In genomic region chr1:154624756-154625643, GRCh38 we compare ENCODE assay signal across 12 cellular contexts. TPM values are rescaled to one million over a fixed set of nuclear protein-coding genes. Genes with fewer than 3 reads are reported as not detected.
DNase-seq lines count a peak whose midpoint lies in the region; ATAC-seq and TF ChIP-seq lines count a peak whose summit lies in the region.
"Had no signal": no experiment of that assay in that cellular context is flagged by ENCODE, and none has a peak within 500 bp of the region (broad histone marks: within the 10 kb centered on the region; RNA-seq: fewer than 3 reads in every experiment).

No MANE protein-coding gene starts in this region.

- peak overlapping the region; percentile 20 for H3K9ac ChIP-seq in adipocyte (ENCODE audit: low read length)

- no peaks in the 10 kb centered on the region for H3K27me3 ChIP-seq in CD4-positive, CD25-positive, alpha-beta regulatory T cell (ENCODE audit: control insufficient read depth, insufficient read depth, low read length)
- no peaks in the 10 kb centered on the region for H3K27me3 ChIP-seq in adipocyte (replicated peaks; ENCODE audit: control insufficient read depth, insufficient read depth, low read length)
- H3K27me3 ChIP-seq: adrenal gland had no signal

- H3K36me3 ChIP-seq in CD4-positive, CD25-positive, alpha-beta regulatory T cell (ENCODE audit: control insufficient read depth, insufficient read depth, low read length): peaks cover 16% of the 10 kb centered on the region
- H3K36me3 ChIP-seq in adipocyte (ENCODE audit: control insufficient read depth, insufficient read depth, low read length, severe bottlenecking): peaks cover 5% of the 10 kb centered on the region
- H3K36me3 ChIP-seq: adrenal gland had no signal

- H3K9me3 Mint-ChIP-seq in CD4-positive, CD25-positive, alpha-beta regulatory T cell: peaks cover 0 to 11% (median 4%) of the 10 kb centered on the region in 7 donors
- peaks cover 4% of the 10 kb centered on the region; the same call in 1 of the 2 replicates for H3K9me3 Mint-ChIP-seq in HFFc6

- intact Hi-C loops in cardiac septum (cut with DNase I): no loop called here

- peak overlapping the region; percentile 16 to 88 (median 50) for H3K4me3 Mint-ChIP-seq in CD4-positive, CD25-positive, alpha-beta regulatory T cell
- peak overlapping the region; percentile 68 for H3K4me3 Mint-ChIP-seq in HFFc6
- H3K4me3 Mint-ChIP-seq: memory B cell had no signal

- H3K36me3 Mint-ChIP-seq in CD4-positive, CD25-positive, alpha-beta regulatory T cell: peaks cover 16% of the 10 kb centered on the region
- H3K36me3 Mint-ChIP-seq in HFFc6 (ENCODE audit: low read depth): peaks cover 10% of the 10 kb centered on the region

- peaks cover 24% of the 10 kb centered on the region for H3K4me1 ChIP-seq in CD4-positive, CD25-positive, alpha-beta regulatory T cell (ENCODE audit: control insufficient read depth, insufficient read depth, low read length, poor library complexity, severe bottlenecking)
- H3K4me1 ChIP-seq in adipocyte (ENCODE audit: control insufficient read depth, insufficient read depth, low read length): peaks cover 17% of the 10 kb centered on the region

- peaks cover 12% of the 10 kb centered on the region for H3K27me3 Mint-ChIP-seq in CD4-positive, CD25-positive, alpha-beta regulatory T cell
- no peaks in the 10 kb centered on the region for H3K27me3 Mint-ChIP-seq in HFFc6 (ENCODE audit: insufficient read depth)
- H3K27me3 Mint-ChIP-seq: memory B cell had no signal

- TF ChIP-seq CTCF in HFFc6 (IDR thresholded peaks at IDR 0.05): peak; percentile 47

- H3K9me3 ChIP-seq in CD4-positive, CD25-positive, alpha-beta regulatory T cell (ENCODE audit: control insufficient read depth in 2 of 2, low read length in 2 of 2): peaks cover 2 to 4% of the 10 kb centered on the region in 2 experiments
- H3K9me3 ChIP-seq in adipocyte (ENCODE audit: control insufficient read depth, low read length): peaks cover 3% of the 10 kb centered on the region
- H3K9me3 ChIP-seq: adrenal gland had no signal

- H3K4me1 Mint-ChIP-seq in CD4-positive, CD25-positive, alpha-beta regulatory T cell: peaks cover 26 to 62% (median 34%) of the 10 kb centered on the region in 4 donors
- H3K4me1 Mint-ChIP-seq in HFFc6 (ENCODE audit: low read depth): peaks cover 51% of the 10 kb centered on the region

- H3K4me3 ChIP-seq in CD4-positive, CD25-positive, alpha-beta regulatory T cell (ENCODE audit: low read depth, low read length): no peak overlapping the region
- H3K4me3 ChIP-seq in adipocyte (ENCODE audit: low read length): no peak overlapping the region
- H3K4me3 ChIP-seq: adrenal gland had no signal

- no peak for DNase-seq in CD4-positive, CD25-positive, alpha-beta regulatory T cell
- peak; percentile 89 for DNase-seq in HFFc6
- DNase-seq in adipocyte (ENCODE audit: low read depth): peak; percentile 73
- DNase-seq in myocyte (ENCODE audit: low read depth): peak; percentile 65
- DNase-seq in NCI-H748 (lab: John Stamatoyannopoulos, UW; ENCODE audit: unreplicated experiment): no peak
- no peak for DNase-seq in cardiac septum (ENCODE audit: low spot score)
- no peak for DNase-seq in nucleus accumbens (lab: John Stamatoyannopoulos, UW)
- DNase-seq in OCI-M1 (lab: John Stamatoyannopoulos, UW): no peak
- DNase-seq: adrenal gland; foreskin melanocyte; stimulated activated naive CD4-positive, alpha-beta T cell treated with Interleukin-2 at 50 U/mL for 16 hours had no signal

- H3K27ac ChIP-seq in CD4-positive, CD25-positive, alpha-beta regulatory T cell (ENCODE audit: insufficient read depth, low read length, poor library complexity, severe bottlenecking): no peak overlapping the region
- H3K27ac ChIP-seq: adrenal gland had no signal

- H3K27ac Mint-ChIP-seq in CD4-positive, CD25-positive, alpha-beta regulatory T cell: peak overlapping the region in 2 of 3 donors; percentile 66 to 80
- H3K27ac Mint-ChIP-seq in HFFc6: peak overlapping the region; percentile 73
- H3K27ac Mint-ChIP-seq: memory B cell had no signal

- ATAC-seq in CD4-positive, CD25-positive, alpha-beta regulatory T cell (ENCODE audit: low read depth in 2 of 2): no peak

RNA-seq across cellular contexts. Expression of gene ADAR, which starts 17.0 kb away (rescaled TPM):
- 264 TPM for total RNA-seq in CD4-positive, CD25-positive, alpha-beta regulatory T cell
- polyA plus RNA-seq in CD4-positive, CD25-positive, alpha-beta regulatory T cell: 100 to 1,000 TPM in 3 of 4 donors, 10 to 100 TPM in 1; 94.6 to 118 (median 108) TPM
- total RNA-seq in HFFc6 (2021; fragmentation: NEBNext Ultra II Directional; extraction: Animal tissue kit (Norgen Biotek cat#: 25700)): 100 to 1,000 TPM; 122 to 136 (median 126) TPM
- total RNA-seq in myocyte (42.4 and 48.1 TPM in 2 replicates), cardiac septum (54.1 TPM)
- polyA plus RNA-seq in myocyte (2012): 44.2 TPM

RNA-seq across cellular contexts. Expression of gene CHRNB2, which starts 57.4 kb away (rescaled TPM):
- not detected for total RNA-seq in CD4-positive, CD25-positive, alpha-beta regulatory T cell
- not detected for polyA plus RNA-seq in CD4-positive, CD25-positive, alpha-beta regulatory T cell
- total RNA-seq in HFFc6 (2021; fragmentation: NEBNext Ultra II Directional; extraction: Animal tissue kit (Norgen Biotek cat#: 25700)): under 1 TPM in 5 of 6 experiments, not detected in 1; 0.05 to 0.09 (median 0.07) TPM
- total RNA-seq in myocyte (0.11 and 0.16 TPM in 2 replicates), cardiac septum (0.05 TPM)
- polyA plus RNA-seq in myocyte (2012): 0.10 TPM

Comparison
In these comparisons a context has a peak if more than half of its experiments do, and no peak if none do; other contexts are left out.
1. DNase-seq: peak in HFFc6 (single experiment), adipocyte (single experiment) and myocyte (single experiment); none in CD4-positive, CD25-positive, alpha-beta regulatory T cell (0 of 3), NCI-H748 (single experiment), cardiac septum (single experiment), nucleus accumbens (0 of 56) and OCI-M1 (single experiment).